In the genomic region with DNA sequence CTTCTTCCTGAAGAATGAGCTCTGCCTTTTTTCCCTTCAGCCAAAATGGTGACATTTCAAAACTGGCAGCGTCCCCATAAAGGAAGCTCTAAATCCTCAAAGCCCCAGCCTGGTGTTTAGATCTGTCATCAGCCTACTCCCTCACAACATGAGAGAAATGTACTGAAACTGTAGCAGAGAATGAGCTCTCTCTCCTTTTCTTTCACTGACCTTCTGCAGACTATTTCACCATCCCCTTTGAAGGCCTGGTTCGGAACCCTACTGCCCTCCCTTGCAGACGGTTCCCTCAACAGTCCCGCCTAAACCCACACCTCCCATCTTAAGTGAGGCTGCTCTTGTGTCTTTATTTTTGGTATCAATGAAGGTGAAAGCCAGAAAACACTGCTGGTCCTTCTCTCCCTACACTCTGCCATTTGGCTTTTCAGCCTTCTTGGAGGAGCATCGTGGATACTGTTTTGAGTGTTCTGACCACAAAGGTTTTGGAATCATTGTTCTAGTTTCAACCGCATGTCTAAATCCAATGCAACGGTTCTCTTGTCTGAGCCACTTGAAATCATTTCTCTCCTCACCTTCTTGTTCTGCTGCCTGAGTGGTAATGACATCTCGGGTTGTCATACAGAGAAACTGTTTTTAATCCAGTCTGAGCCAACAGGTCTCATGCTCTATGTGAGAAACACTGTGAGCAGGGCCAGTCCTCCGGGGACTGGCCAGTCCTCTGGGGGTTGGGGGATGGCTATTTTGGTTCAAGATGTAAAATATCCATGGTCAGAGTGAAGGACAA, we compare ENCODE assay signal across 11 cellular contexts. TPM values are rescaled to one million over a fixed set of nuclear protein-coding genes. Genes with fewer than 3 reads are reported as not detected.
DNase-seq lines count a peak whose midpoint lies in the region; ATAC-seq and TF ChIP-seq lines count a peak whose summit lies in the region.
"Had no signal": no experiment of that assay in that cellular context is flagged by ENCODE, and none has a peak within 500 bp of the region (broad histone marks: within the 10 kb centered on the region; RNA-seq: fewer than 3 reads in every experiment).

No MANE protein-coding gene starts in this region.

- DNase-seq in G401 (ENCODE audit: low spot score) (peak; percentile 6), DMS 273 (lab: John Stamatoyannopoulos, UW; ENCODE audit: unreplicated experiment) (no peak), Peyer's patch (no peak), 8988T (no peak)
- peak; percentile 51 for DNase-seq in activated naive CD8-positive, alpha-beta T cell treated with anti-CD3 and anti-CD28 coated beads for 36 hours
- no peak for DNase-seq in stimulated activated naive CD4-positive, alpha-beta T cell (lab: John Stamatoyannopoulos, UW)
- DNase-seq: DMS79 had no signal

- H3K36me3 Mint-ChIP-seq in activated naive CD8-positive, alpha-beta T cell treated with anti-CD3 and anti-CD28 coated beads for 36 hours: peaks cover 89% of the 10 kb centered on the region

- no peaks in the 10 kb centered on the region for H3K27me3 Mint-ChIP-seq in activated naive CD8-positive, alpha-beta T cell treated with anti-CD3 and anti-CD28 coated beads for 36 hours

- H3K27me3 ChIP-seq in Peyer's patch: no peaks in the 10 kb centered on the region

- H3K27ac Mint-ChIP-seq in activated naive CD8-positive, alpha-beta T cell treated with anti-CD3 and anti-CD28 coated beads for 36 hours: peak overlapping the region; percentile 89

- H3K36me3 ChIP-seq in Peyer's patch: no peaks in the 10 kb centered on the region

- H3K4me1 ChIP-seq in Peyer's patch: peaks cover 0 to 6% (median 2%) of the 10 kb centered on the region in 4 donors

- peak overlapping the region; percentile 59 for H3K4me3 Mint-ChIP-seq in activated naive CD8-positive, alpha-beta T cell treated with anti-CD3 and anti-CD28 coated beads for 36 hours

- ATAC-seq in GM19397 (IDR thresholded peaks at IDR 0.05; ENCODE audit: unreplicated experiment) (peak; percentile 42), HG03097 (IDR thresholded peaks at IDR 0.05; ENCODE audit: low FRiP score, unreplicated experiment) (peak; percentile 45)

- H3K4me1 Mint-ChIP-seq in activated naive CD8-positive, alpha-beta T cell treated with anti-CD3 and anti-CD28 coated beads for 36 hours: peaks cover 92% of the 10 kb centered on the region

- TF ChIP-seq POLR2A in Peyer's patch (IDR thresholded peaks at IDR 0.05): no peak

- H3K9me3 ChIP-seq in Peyer's patch: no peaks in the 10 kb centered on the region

- H3K4me3 ChIP-seq in Peyer's patch: no peak overlapping the region

- TF ChIP-seq CTCF in Peyer's patch (IDR thresholded peaks at IDR 0.05): no peak

- H3K9me3 Mint-ChIP-seq in activated naive CD8-positive, alpha-beta T cell treated with anti-CD3 and anti-CD28 coated beads for 36 hours: peaks cover 4% of the 10 kb centered on the region

- in situ Hi-C loops in G401 (cut with HindIII; ENCODE audit: low sequenced_read_pairs): no loop called here

- H3K27ac ChIP-seq in Peyer's patch: peak overlapping the region in 1 of 4 donors; percentile 4

RNA-seq across cellular contexts. Expression of gene ITK, which starts 39.0 kb away (rescaled TPM):
- total RNA-seq in G401 (2014; rRNA removed; shearing (Covaris generic)): not detected in 2 replicates
- total RNA-seq in activated naive CD8-positive, alpha-beta T cell treated with anti-CD3 and anti-CD28 coated beads for 36 hours: 100 to 1,000 TPM; 200 to 204 TPM
- total RNA-seq in Peyer's patch: 10 to 100 TPM in 1 of 4 donors, 1 to 10 TPM in 3; 6.7 to 16.5 (median 6.9) TPM

RNA-seq across cellular contexts. Expression of gene CYFIP2, which starts 46.2 kb away (rescaled TPM):
- 22.6 and 32.0 TPM in 2 replicates for total RNA-seq in G401 (2014; rRNA removed; shearing (Covaris generic))
- total RNA-seq in activated naive CD8-positive, alpha-beta T cell treated with anti-CD3 and anti-CD28 coated beads for 36 hours: 100 to 1,000 TPM; 324 to 325 TPM
- total RNA-seq in Peyer's patch: 100 to 1,000 TPM in 1 of 4 donors, 10 to 100 TPM in 3; 46.5 to 155 (median 57.2) TPM

RNA-seq across cellular contexts. Expression of gene GARIN3, which starts 53.6 kb away (rescaled TPM):
- total RNA-seq in G401 (2014; rRNA removed; shearing (Covaris generic)): not detected in 2 replicates
- total RNA-seq in activated naive CD8-positive, alpha-beta T cell treated with anti-CD3 and anti-CD28 coated beads for 36 hours: under 1 TPM; 0.46 to 0.47 TPM
- total RNA-seq in Peyer's patch: not detected
- total RNA-seq: mononuclear cell; T-helper 2 cell treated with Interferon-gamma antibody and Interleukin-4, amounts not matched to agents 100 ng/mL and 5 ng/mL, for 36 hours had no signal

Comparison
In these comparisons a context has a peak if more than half of its experiments do, and no peak if none do; other contexts are left out.
1. DNase-seq: peak in G401 (single experiment) and activated naive CD8-positive, alpha-beta T cell treated with anti-CD3 and anti-CD28 coated beads for 36 hours (single experiment); none in DMS 273 (single experiment), stimulated activated naive CD4-positive, alpha-beta T cell (0 of 6), Peyer's patch (0 of 3) and 8988T (single experiment).
2. RNA of gene ITK, which starts 39.0 kb away (total RNA-seq): 200 to 204 TPM in activated naive CD8-positive, alpha-beta T cell treated with anti-CD3 and anti-CD28 coated beads for 36 hours; 6.7 to 16.5 TPM in Peyer's patch and not detected in G401; every median in the first group is over 10 times any median in the second.